ENCODE assay signal across 12 cellular contexts in the genomic region with DNA sequence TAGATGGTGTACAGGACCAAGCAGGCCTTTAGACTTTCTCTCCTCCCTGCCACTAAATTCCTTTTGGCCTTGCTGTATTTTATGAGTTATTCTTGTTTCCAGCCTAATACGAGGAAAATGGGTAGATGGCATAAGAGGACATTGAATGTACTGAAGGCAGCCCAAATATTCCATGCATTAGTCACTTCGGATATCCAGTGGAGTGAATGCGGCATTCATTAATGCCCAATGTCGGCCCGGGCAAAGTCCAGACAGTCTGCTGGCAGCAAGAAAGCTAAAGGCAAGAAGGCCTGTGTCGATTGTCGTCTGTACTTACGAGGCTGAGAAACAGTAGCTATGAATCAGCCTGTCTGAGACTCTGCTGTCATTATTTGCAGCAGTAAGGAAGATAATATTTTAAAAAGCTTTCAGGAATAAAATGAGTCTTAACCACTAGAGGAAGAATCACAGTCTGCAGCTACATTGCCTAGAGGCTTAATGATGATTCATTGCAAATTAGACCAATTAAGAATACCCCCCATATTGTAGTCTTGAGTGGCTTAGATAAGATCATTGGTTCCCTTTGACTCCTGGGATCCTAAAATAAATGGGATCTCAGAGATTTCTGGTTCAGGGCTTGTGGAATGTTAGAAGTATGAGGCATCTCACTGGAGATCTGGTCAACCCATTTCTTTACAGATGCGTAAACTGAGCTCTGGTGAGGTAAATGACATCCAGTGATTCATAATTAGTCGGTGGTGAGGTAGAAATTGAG.
DNase-seq lines count a peak whose midpoint lies in the region; FAIRE-seq and TF ChIP-seq lines count a peak whose summit lies in the region.
"Had no signal": no experiment of that assay in that cellular context is flagged by ENCODE, and none has a peak within 500 bp of the region (broad histone marks: within the 10 kb centered on the region; RNA-seq: fewer than 3 reads in every experiment).

No MANE protein-coding gene starts in this region.

- H3K9ac ChIP-seq in skeletal muscle satellite cell (ENCODE audit: low read depth, low read length), result peak overlapping the region; percentile 8

- TF ChIP-seq EP300 in transverse colon (IDR thresholded peaks at IDR 0.05; ENCODE audit: low read depth) (no peak), sigmoid colon (IDR thresholded peaks at IDR 0.05) (no peak)

- TF ChIP-seq POLR2A in H54 (IDR thresholded peaks at IDR 0.05; ENCODE audit: low read depth, low read length), result no peak
- no peak for TF ChIP-seq POLR2A in transverse colon (IDR thresholded peaks at IDR 0.05)
- no peak for TF ChIP-seq POLR2A in sigmoid colon (IDR thresholded peaks at IDR 0.05)

- peak overlapping the region; percentile 7 for H3K4me2 ChIP-seq in skeletal muscle satellite cell (ENCODE audit: low read length)

- DNase-seq in H54 (ENCODE audit: insufficient read length, low spot score) (peak; percentile 41), SK-MEL-5 (ENCODE audit: low read depth, low spot score) (peak; percentile 90), fibroblast of mammary gland (ENCODE audit: low read depth) (peak; percentile 24), transverse colon (no peak), sigmoid colon (no peak), GOT3 (lab: John Stamatoyannopoulos, UW) (no peak)
- no peak for DNase-seq in activated T-cell treated with anti-CD3 and anti-CD28 coated beads, Interleukin-2, amount 50 U/mL, for 1 hour
- DNase-seq: activated CD4-positive, alpha-beta T cell treated with anti-CD3 and anti-CD28 coated beads, Interleukin-2, amount 50 U/mL, for 48 hours; activated naive CD8-positive, alpha-beta T cell treated with anti-CD3 and anti-CD28 coated beads, Interleukin-2, amount 10 ng/mL, durations not matched to agents 7 days and 5 days; DMS 273 treated with DMSO at 0.1 percent for 48 hours; immature natural killer cell had no signal

- WGBS in transverse colon (ENCODE audit: low coverage in 1 of 2), 2 donors, result 71 to 79% methylated on average over 8 to 10 of the region's 10 CpGs
- 64 to 80% methylated on average over 10 of the region's 10 CpGs for WGBS in sigmoid colon, 2 donors

- in situ Hi-C loops in SK-MEL-5 (cut with HindIII; ENCODE audit: low pct_unique_long_range_greater_than_20kb, low sequenced_read_pairs) (no loop called here), transverse colon (cut with MboI; ENCODE audit: low pct_ligation_motif_present in 1 of 4, low pct_unique_long_range_greater_than_20kb in 1 of 4, low sequenced_read_pairs in 3 of 4) (loop anchor here in 1 of 4 donors (10.0 kb wide), 1 partner anchor 533 kb away; a partner anchor contains a TSS)

- H3K36me3 ChIP-seq in skeletal muscle satellite cell (ENCODE audit: insufficient read depth, low read length), result no peaks in the 10 kb centered on the region
- no peaks in the 10 kb centered on the region for H3K36me3 ChIP-seq in transverse colon
- H3K36me3 ChIP-seq in sigmoid colon, result no peaks in the 10 kb centered on the region

- H3K27ac ChIP-seq in transverse colon (no peak overlapping the region), sigmoid colon (peak overlapping the region in 2 of 4 donors; percentile 33 to 42)

- TF ChIP-seq CTCF in fibroblast of mammary gland (conservative IDR thresholded peaks at IDR 0.05; ENCODE audit: control insufficient read depth, insufficient read depth, low read depth, low read length) (no peak), transverse colon (IDR thresholded peaks at IDR 0.05) (no peak), sigmoid colon (IDR thresholded peaks at IDR 0.05) (no peak)

- H3K4me3 ChIP-seq in fibroblast of mammary gland (ENCODE audit: control insufficient read depth, low read depth, low read length) (no peak overlapping the region), skeletal muscle satellite cell (ENCODE audit: low read length) (no peak overlapping the region), transverse colon (no peak overlapping the region), sigmoid colon (no peak overlapping the region)

- no peaks in the 10 kb centered on the region for H3K9me3 ChIP-seq in skeletal muscle satellite cell (replicated peaks; ENCODE audit: low read length)
- H3K9me3 ChIP-seq in transverse colon, result no peaks in the 10 kb centered on the region
- no peaks in the 10 kb centered on the region for H3K9me3 ChIP-seq in sigmoid colon

- intact Hi-C loops in transverse colon (cut with DNase I; ENCODE audit: low total_unique reads), result no loop called here
- intact Hi-C loops in sigmoid colon (cut with DNase I), result loop anchor here (5.0 kb wide), 1 partner anchor 536 kb away; a partner anchor contains a TSS

- H3K27me3 ChIP-seq in skeletal muscle satellite cell (ENCODE audit: control insufficient read depth, insufficient read depth, low read length) (no peaks in the 10 kb centered on the region), transverse colon (no peaks in the 10 kb centered on the region), sigmoid colon (no peaks in the 10 kb centered on the region)

- H3K4me1 ChIP-seq in skeletal muscle satellite cell (ENCODE audit: control insufficient read depth, insufficient read depth, low read length), result peaks cover 14% of the 10 kb centered on the region
- peaks cover 0 to 21% (median 5%) of the 10 kb centered on the region in 4 donors for H3K4me1 ChIP-seq in transverse colon
- peaks cover 0 to 31% (median 12%) of the 10 kb centered on the region in 4 donors for H3K4me1 ChIP-seq in sigmoid colon

- peak; percentile 94 for FAIRE-seq in H54 (lab: Jason Lieb, UNC)

Comparison
In these comparisons a context has a peak if more than half of its experiments do, and no peak if none do; other contexts are left out.
1. DNase-seq: peak in H54 (single experiment), SK-MEL-5 (single experiment) and fibroblast of mammary gland (single experiment); none in transverse colon (single experiment), sigmoid colon (single experiment), GOT3 (single experiment) and activated T-cell treated with anti-CD3 and anti-CD28 coated beads, Interleukin-2, amount 50 U/mL, for 1 hour (single experiment).